Comparison of ENCODE assay signal across 12 cellular contexts in the genomic region with DNA sequence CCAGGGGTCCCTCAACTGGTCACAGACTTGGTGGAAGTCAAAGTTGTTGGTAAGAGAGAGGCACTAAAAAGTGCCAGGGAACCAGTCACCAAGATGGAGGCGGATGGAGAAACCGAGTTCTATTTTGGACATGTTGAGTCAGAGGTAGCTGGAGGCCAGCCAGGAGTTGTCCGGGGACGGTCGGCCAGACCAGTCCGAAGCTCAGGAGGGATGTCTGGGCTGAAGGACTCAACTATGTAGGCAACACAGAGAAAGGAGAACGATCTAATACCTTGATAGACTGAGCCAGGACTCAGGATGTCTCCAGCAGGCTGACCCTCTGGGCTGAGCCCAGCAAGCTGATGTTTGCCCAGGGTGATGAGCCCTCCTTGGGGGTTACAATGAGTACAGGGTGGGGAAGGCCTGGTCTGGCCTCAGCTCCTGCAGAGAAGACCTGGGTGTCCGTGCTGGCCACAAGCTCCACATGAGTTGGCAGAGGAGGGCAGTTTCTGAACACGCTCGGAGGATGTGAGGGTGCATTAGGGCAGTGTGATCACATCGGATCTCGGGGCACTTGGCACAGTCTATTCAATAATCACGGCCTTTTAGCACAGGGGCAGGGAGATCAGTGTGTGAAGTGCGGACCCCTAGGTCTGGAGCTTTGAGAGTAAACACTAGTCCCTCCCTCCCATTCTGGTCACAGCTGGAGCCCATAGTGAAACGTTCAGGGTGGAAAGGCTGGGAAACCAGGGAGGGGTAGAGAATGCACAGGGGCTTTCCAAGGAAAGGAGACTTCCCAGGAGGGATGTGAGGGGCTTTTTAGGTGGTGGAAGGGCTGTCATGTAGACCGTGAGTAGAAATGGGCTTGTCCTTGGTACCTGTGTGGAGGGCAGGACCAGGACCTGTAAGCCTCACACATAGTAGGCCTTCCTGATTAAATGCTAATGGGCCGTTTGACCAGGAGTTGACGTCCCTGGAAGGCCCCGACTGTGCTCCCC.
DNase-seq lines count a peak whose midpoint lies in the region; ATAC-seq, FAIRE-seq and TF ChIP-seq lines count a peak whose summit lies in the region.
"Had no signal": no experiment of that assay in that cellular context is flagged by ENCODE, and none has a peak within 500 bp of the region (broad histone marks: within the 10 kb centered on the region; RNA-seq: fewer than 3 reads in every experiment).

No MANE protein-coding gene starts in this region.

- no peak for ATAC-seq in activated naive CD4-positive, alpha-beta T cell treated with anti-CD3 and anti-CD28 coated beads, Interleukin-2, amount 50 U/mL, for 72 hours
- ATAC-seq in HG03159 (IDR thresholded peaks at IDR 0.05; ENCODE audit: unreplicated experiment) = no peak
- ATAC-seq: activated CD4-positive, CD25-positive, alpha-beta regulatory T cell treated with anti-CD3 and anti-CD28 coated beads, Interleukin-2, amount 50 U/mL, for 24 hours; GM12878 had no signal

- H3K9me3 Mint-ChIP-seq in activated naive CD4-positive, alpha-beta T cell treated with anti-CD3 and anti-CD28 coated beads, Interleukin-2, amount 50 U/mL, for 72 hours = no peaks in the 10 kb centered on the region

- H3K9ac ChIP-seq in kidney (ENCODE audit: low read length in 2 of 2) = no peak overlapping the region

- peak overlapping the region; percentile 44 to 58 for H3K27ac Mint-ChIP-seq in activated naive CD4-positive, alpha-beta T cell treated with anti-CD3 and anti-CD28 coated beads, Interleukin-2, amount 50 U/mL, for 72 hours

- TF ChIP-seq CTCF in cardiac fibroblast (IDR thresholded peaks at IDR 0.05; ENCODE audit: low read depth, low read length) = no peak
- TF ChIP-seq CTCF in kidney (IDR thresholded peaks at IDR 0.05; ENCODE audit: borderline replicate concordance, extremely low read depth, insufficient read depth) = no peak

- H3K36me3 ChIP-seq in kidney (ENCODE audit: control insufficient read depth in 1 of 2, insufficient read depth in 2 of 2, low read length in 2 of 2) = no peaks in the 10 kb centered on the region
- H3K36me3 ChIP-seq: breast epithelium had no signal

- H3K4me3 ChIP-seq in cardiac fibroblast (replicated peaks in 1 of 2; ENCODE audit: low read depth in 2 of 2, low read length in 2 of 2) = no peak overlapping the region
- H3K4me3 ChIP-seq in kidney (ENCODE audit: low read length in 2 of 2) = no peak overlapping the region
- H3K4me3 ChIP-seq: breast epithelium, GM12878 had no signal

- peak in 1 of 2 donors; percentile 40 for DNase-seq in activated naive CD4-positive, alpha-beta T cell treated with anti-CD3 and anti-CD28 coated beads, Interleukin-2, amount 50 U/mL, for 72 hours (ENCODE audit: low spot score in 2 of 2)
- no peak for DNase-seq in activated naive CD4-positive, alpha-beta T cell treated with anti-CD3 and anti-CD28 coated beads, Interleukin-2, amount 50 U/mL, for 16 hours
- peak; percentile 84 to 93 for DNase-seq in cardiac fibroblast (ENCODE audit: low read depth in 2 of 2)
- peak; percentile 70 for DNase-seq in kidney
- DNase-seq in urothelium cell line (ENCODE audit: low spot score) = peak; percentile 52
- DNase-seq in DMS114 treated with DMSO at 0.1 percent for 48 hours (lab: John Stamatoyannopoulos, UW; ENCODE audit: unreplicated experiment) = no peak
- no peak for DNase-seq in NCI-H146 treated with DMSO at 0.1 percent for 48 hours (lab: John Stamatoyannopoulos, UW; ENCODE audit: unreplicated experiment)
- DNase-seq: NCI-H187 treated with DMSO at 0.1 percent for 48 hours had no signal

- H3K27ac ChIP-seq in kidney (ENCODE audit: low read depth in 2 of 2, low read length in 2 of 2) = no peak overlapping the region
- H3K27ac ChIP-seq: breast epithelium had no signal

- no peaks in the 10 kb centered on the region for H3K9me3 ChIP-seq in kidney (ENCODE audit: control insufficient read depth in 1 of 2, low read length in 2 of 2)
- H3K9me3 ChIP-seq: breast epithelium had no signal

- FAIRE-seq in kidney (lab: Jason Lieb, UNC) = no peak
- FAIRE-seq in urothelium cell line (lab: Jason Lieb, UNC) = no peak
- FAIRE-seq: GM12878 had no signal

- H3K36me3 Mint-ChIP-seq in activated naive CD4-positive, alpha-beta T cell treated with anti-CD3 and anti-CD28 coated beads, Interleukin-2, amount 50 U/mL, for 72 hours = no peaks in the 10 kb centered on the region

- intact Hi-C loops in kidney (cut with DNase I) = loop anchor here (10.0 kb wide), 1 partner anchor 135 kb away; the partner anchor contains the start of gene ISL2

- no peaks in the 10 kb centered on the region for H3K4me1 ChIP-seq in kidney (ENCODE audit: control insufficient read depth in 1 of 2, insufficient read depth in 1 of 2, low read depth in 1 of 2, low read length in 2 of 2)

Comparison
In these comparisons a context has a peak if more than half of its experiments do, and no peak if none do; other contexts are left out.
1. DNase-seq: peak in cardiac fibroblast (2 of 2), kidney (single experiment) and urothelium cell line (single experiment); none in activated naive CD4-positive, alpha-beta T cell treated with anti-CD3 and anti-CD28 coated beads, Interleukin-2, amount 50 U/mL, for 16 hours (single experiment), DMS114 treated with DMSO at 0.1 percent for 48 hours (single experiment) and NCI-H146 treated with DMSO at 0.1 percent for 48 hours (single experiment).